In the genomic region with DNA sequence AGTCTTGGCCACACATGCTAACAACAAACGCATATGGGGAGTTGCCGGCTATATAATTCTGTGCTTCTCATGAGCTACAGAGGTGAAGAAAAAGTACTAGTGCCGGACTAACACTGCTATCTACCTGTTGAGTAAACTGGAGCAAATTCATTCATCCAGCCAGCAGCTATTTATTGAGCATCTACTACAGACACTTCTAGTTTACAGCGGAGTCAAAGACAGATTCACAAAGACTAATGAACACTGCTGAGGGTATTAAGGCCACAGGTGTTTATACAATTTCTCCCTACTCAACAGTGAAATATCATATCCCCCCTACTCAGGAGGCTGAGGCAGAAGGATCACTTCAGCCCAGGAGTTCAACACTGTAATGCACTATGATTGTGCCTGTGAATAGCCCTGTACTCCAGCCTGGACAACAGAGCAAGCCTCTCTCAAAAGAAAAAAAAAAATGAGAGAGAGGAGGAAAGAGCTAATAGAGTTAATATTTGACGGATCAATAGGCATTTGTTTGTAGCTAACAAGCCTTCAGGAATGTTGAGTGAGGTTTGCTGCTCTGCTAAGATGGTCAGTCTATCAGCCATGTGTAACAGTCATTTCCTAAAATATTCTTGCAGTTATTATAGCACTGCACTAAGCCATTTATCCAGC, we compare ENCODE assay signal across 17 cellular contexts. TPM values are rescaled to one million over a fixed set of nuclear protein-coding genes. Genes with fewer than 3 reads are reported as not detected.
DNase-seq lines count a peak whose midpoint lies in the region; ATAC-seq and TF ChIP-seq lines count a peak whose summit lies in the region.
"Had no signal": no experiment of that assay in that cellular context is flagged by ENCODE, and none has a peak within 500 bp of the region (broad histone marks: within the 10 kb centered on the region; RNA-seq: fewer than 3 reads in every experiment).

No MANE protein-coding gene starts in this region.

- H3K79me2 ChIP-seq in trophoblast cell (ENCODE audit: control insufficient read depth, insufficient read depth, low read length, poor library complexity), result no peaks in the 10 kb centered on the region

- H3K36me3 ChIP-seq in colonic mucosa, result no peaks in the 10 kb centered on the region
- no peaks in the 10 kb centered on the region for H3K36me3 ChIP-seq in mucosa of descending colon (ENCODE audit: low read depth)
- H3K36me3 ChIP-seq in trophoblast cell (ENCODE audit: control insufficient read depth in 1 of 2, insufficient read depth in 2 of 2, low read length in 2 of 2), result no peaks in the 10 kb centered on the region

- H3K9ac ChIP-seq in colonic mucosa (ENCODE audit: low read depth in 2 of 2, low read length in 2 of 2) (peak overlapping the region in 1 of 2 donors; percentile 60), trophoblast cell (ENCODE audit: low read length) (no peak overlapping the region)

- no peaks in the 10 kb centered on the region for H3K9me3 ChIP-seq in colonic mucosa
- H3K9me3 ChIP-seq in mucosa of descending colon, result no peaks in the 10 kb centered on the region
- H3K9me3 ChIP-seq in trophoblast cell (ENCODE audit: insufficient read depth, low read depth, low read length), result no peaks in the 10 kb centered on the region

- TF ChIP-seq CTCF in colonic mucosa (IDR thresholded peaks at IDR 0.05) (no peak), mucosa of descending colon (IDR thresholded peaks at IDR 0.05) (no peak)

- H2BK120ac ChIP-seq in trophoblast cell (ENCODE audit: insufficient read depth, low read length, poor library complexity), result no peak overlapping the region

- H2BK5ac ChIP-seq in trophoblast cell (ENCODE audit: low read depth, low read length, poor library complexity), result no peak overlapping the region

- no peak for DNase-seq in colonic mucosa
- DNase-seq in left kidney (ENCODE audit: low read depth, low spot score), result peak; percentile 23
- no peak for DNase-seq in substantia nigra (lab: John Stamatoyannopoulos, UW)
- no peak for DNase-seq in mucosa of descending colon
- no peak for DNase-seq in trophoblast cell
- DNase-seq in globus pallidus (ENCODE audit: low spot score), result no peak
- DNase-seq: DMS 273 treated with DMSO at 0.1 percent for 48 hours, KG1, NCI-H1092, NCI-H2107, NCI-H345, NCI-H774 had no signal

- no peaks in the 10 kb centered on the region for H3K27me3 ChIP-seq in colonic mucosa
- no peaks in the 10 kb centered on the region for H3K27me3 ChIP-seq in trophoblast cell (ENCODE audit: insufficient read depth, low read length)

- no peak for ATAC-seq in mucosa of descending colon
- no peak for ATAC-seq in GM18505 (IDR thresholded peaks at IDR 0.05; ENCODE audit: unreplicated experiment)
- ATAC-seq: Panc1, Right ventricle myocardium inferior had no signal

- no peak overlapping the region for H3K4ac ChIP-seq in trophoblast cell (ENCODE audit: low read depth, low read length)

- no peak overlapping the region for H4K8ac ChIP-seq in trophoblast cell (ENCODE audit: low read depth, low read length)

- intact Hi-C loops in colonic mucosa (cut with DNase I), result no loop called here
- intact Hi-C loops in mucosa of descending colon (cut with DNase I, micrococcal nuclease), result no loop called here

- no peak overlapping the region for H4K12ac ChIP-seq in trophoblast cell (ENCODE audit: low read depth, low read length)

- H3K4me2 ChIP-seq in trophoblast cell (ENCODE audit: low read length), result no peak overlapping the region

- peak overlapping the region; percentile 75 for H3K27ac ChIP-seq in angular gyrus (ENCODE audit: low read depth, low read length)
- peak overlapping the region; percentile 74 for H3K27ac ChIP-seq in colonic mucosa
- H3K27ac ChIP-seq in substantia nigra (ENCODE audit: low read depth, low read length, poor library complexity, severe bottlenecking), result peak overlapping the region; percentile 71
- H3K27ac ChIP-seq in trophoblast cell (ENCODE audit: low read depth, low read length), result no peak overlapping the region

- WGBS in trophoblast cell (ENCODE audit: extremely low coverage, insufficient coverage, insufficient read length), result no CpG with 5 or more reads among the region's 5 CpGs

- no peak overlapping the region for H3K18ac ChIP-seq in trophoblast cell (ENCODE audit: low read length)

- no peak overlapping the region for H2AFZ ChIP-seq in trophoblast cell (ENCODE audit: insufficient read depth, low read length, poor library complexity)

- peaks cover 14% of the 10 kb centered on the region for H3K4me1 ChIP-seq in colonic mucosa
- peaks cover 27% of the 10 kb centered on the region for H3K4me1 ChIP-seq in mucosa of descending colon (ENCODE audit: low read depth)
- no peaks in the 10 kb centered on the region for H3K4me1 ChIP-seq in trophoblast cell (ENCODE audit: control insufficient read depth in 1 of 2, insufficient read depth in 2 of 2, low read length in 2 of 2)

- TF ChIP-seq POLR2A in GM18505 (IDR thresholded peaks at IDR 0.05; ENCODE audit: borderline replicate concordance, extremely low read depth, insufficient read depth, insufficient read length), result no peak

- H3K23ac ChIP-seq in trophoblast cell (ENCODE audit: low read length), result no peak overlapping the region

- no peak overlapping the region for H3K14ac ChIP-seq in trophoblast cell (ENCODE audit: low read length)

- H3K79me1 ChIP-seq in trophoblast cell (ENCODE audit: low read length), result no peaks in the 10 kb centered on the region

- H3K4me3 ChIP-seq in colonic mucosa (no peak overlapping the region), mucosa of descending colon (no peak overlapping the region), trophoblast cell (ENCODE audit: low read depth, low read length) (no peak overlapping the region)

- H4K91ac ChIP-seq in trophoblast cell (ENCODE audit: low read depth, low read length), result no peak overlapping the region

- H2AK5ac ChIP-seq in trophoblast cell (ENCODE audit: low read length), result no peak overlapping the region

- H2BK12ac ChIP-seq in trophoblast cell (ENCODE audit: low read length), result no peak overlapping the region

RNA-seq across cellular contexts. Expression of gene ADCY5, which starts 17.8 kb away (rescaled TPM):
- total RNA-seq in colonic mucosa (1 to 10 TPM; 5.6 to 7.8 TPM), mucosa of descending colon (10 to 100 TPM in 2 of 3 donors, 1 to 10 TPM in 1; 7.8 to 72.6 (median 12.6) TPM)
- polyA plus RNA-seq in trophoblast cell (2013), result 8.2 and 9.9 TPM in 2 replicates
- total RNA-seq: M059J had no signal
